In genomic region chr17:19002805-19003542, GRCh38 we compare ENCODE assay signal across 9 cellular contexts. TPM values are rescaled to one million over a fixed set of nuclear protein-coding genes. Genes with fewer than 3 reads are reported as not detected.
A peak's percentile ranks its signal among the peaks of the same experiment; 100 is the strongest.
DNase-seq lines count a peak whose midpoint lies in the region; ATAC-seq, FAIRE-seq and TF ChIP-seq lines count a peak whose summit lies in the region.
"Had no signal": no experiment of that assay in that cellular context is flagged by ENCODE, and none has a peak within 500 bp of the region (broad histone marks: within the 10 kb centered on the region; RNA-seq: fewer than 3 reads in every experiment).

No MANE protein-coding gene starts in this region.

- H3K36me3 ChIP-seq in HCT116 (ENCODE audit: control insufficient read depth in 1 of 2, insufficient read depth in 2 of 2, low read length in 2 of 2) (peaks cover 9 to 44% of the 10 kb centered on the region in 2 experiments; a peak in 3 of 4 replicates), astrocyte (ENCODE audit: insufficient read depth, low read length) (peaks cover 3% of the 10 kb centered on the region), lower lobe of right lung (no peaks in the 10 kb centered on the region)
- H3K36me3 ChIP-seq: left ventricle myocardium inferior had no signal

- WGBS in A549 (ENCODE audit: missing lambda C conversion rate), result 86% methylated on average over 11 of the region's 11 CpGs

- POLR2A ChIA-PET in A549 (lab: Yijun Ruan, JAX) (no interaction called here), HCT116 (lab: Charles Lee) (no interaction called here)

- H3K36me3 Mint-ChIP-seq in astrocyte (ENCODE audit: low read depth, unreplicated experiment) (peaks cover 5% of the 10 kb centered on the region), glutamatergic neuron (ENCODE audit: unreplicated experiment) (no peaks in the 10 kb centered on the region)

- H3K27ac ChIP-seq in A549 (peak overlapping the region; percentile 90 to 98; a peak in 4 of 6 replicates), HCT116 (ENCODE audit: low read depth, low read length) (peak overlapping the region; percentile 78), astrocyte (ENCODE audit: low read depth, low read length) (peak overlapping the region; percentile 69), lower lobe of right lung (no peak overlapping the region)
- H3K27ac ChIP-seq: left ventricle myocardium inferior had no signal

- H3K27me3 Mint-ChIP-seq in astrocyte (ENCODE audit: low read depth, unreplicated experiment) (peaks cover 1% of the 10 kb centered on the region), glutamatergic neuron (ENCODE audit: unreplicated experiment) (peaks cover 2% of the 10 kb centered on the region)

- H3K4me1 ChIP-seq in A549 (peaks cover 38% of the 10 kb centered on the region), HCT116 (ENCODE audit: control insufficient read depth in 1 of 2, insufficient read depth in 2 of 2, low read length in 2 of 2) (peaks cover 13 to 32% of the 10 kb centered on the region in 2 experiments; a peak in 3 of 4 replicates), astrocyte (ENCODE audit: insufficient read depth, low read length) (peaks cover 44% of the 10 kb centered on the region), lower lobe of right lung (peaks cover 27% of the 10 kb centered on the region)

- TF ChIP-seq RAD21 in A549 (conservative IDR thresholded peaks at IDR 0.05 in 1 of 2, IDR thresholded peaks at IDR 0.05 in 1 of 2) (no peak), HCT116 (IDR thresholded peaks at IDR 0.05; ENCODE audit: low read depth) (no peak)

- FAIRE-seq in A549 (lab: Jason Lieb, UNC) (no peak), astrocyte (lab: Jason Lieb, UNC) (no peak), urothelium cell line (lab: Jason Lieb, UNC) (no peak)

- H2AFZ ChIP-seq in HCT116 (ENCODE audit: low read depth, low read length, poor library complexity, severe bottlenecking), result no peak overlapping the region
- no peak overlapping the region for H2AFZ ChIP-seq in astrocyte (ENCODE audit: low read depth, low read length)

- CTCF ChIA-PET in A549 (lab: Yijun Ruan, JAX), result interaction anchor here (0.9 to 3.9 kb wide), 3 partner anchors 9 to 42 kb away, joined by 4 to 38 read pairs (median 7); no protein-coding TSS in a partner anchor
- CTCF ChIA-PET in HCT116 (lab: Charles Lee), result no interaction called here

- intact Hi-C loops in HCT116 (cut with micrococcal nuclease), result no loop called here
- intact Hi-C loops in lower lobe of right lung (cut with DNase I), result no loop called here

- no peak for TF ChIP-seq EP300 in A549 (IDR thresholded peaks at IDR 0.05)

- peak overlapping the region; percentile 69 for H3K4me3 ChIP-seq in A549
- H3K4me3 ChIP-seq in HCT116 (replicated peaks in 1 of 2; ENCODE audit: low read depth in 1 of 2, low read length in 2 of 2), result peak overlapping the region; percentile 83 to 84; a peak in 3 of 4 replicates
- H3K4me3 ChIP-seq in astrocyte (ENCODE audit: insufficient read depth, low read depth, low read length), result peak overlapping the region; percentile 67
- H3K4me3 ChIP-seq in lower lobe of right lung, result no peak overlapping the region

- no peak for TF ChIP-seq CTCF in A549 (IDR thresholded peaks at IDR 0.05)
- TF ChIP-seq CTCF in HCT116 (IDR thresholded peaks at IDR 0.05 in 2 of 3, conservative IDR thresholded peaks at IDR 0.05 in 1 of 3; ENCODE audit: borderline replicate concordance in 1 of 3, insufficient read depth in 1 of 3, low read depth in 2 of 3, low read length in 2 of 3), result no peak
- TF ChIP-seq CTCF in astrocyte (IDR thresholded peaks at IDR 0.05; ENCODE audit: insufficient read depth, low read depth, low read length), result no peak
- no peak for TF ChIP-seq CTCF in lower lobe of right lung (IDR thresholded peaks at IDR 0.05)
- no peak for TF ChIP-seq CTCF in glutamatergic neuron (IDR thresholded peaks at IDR 0.05; ENCODE audit: partially characterized antibody, unreplicated experiment)

- H3K9me3 ChIP-seq in A549 (peaks cover 8% of the 10 kb centered on the region; the same call in 2 of the 3 replicates), HCT116 (ENCODE audit: control insufficient read depth in 1 of 2, insufficient read depth in 1 of 2, low read depth in 1 of 2, low read length in 2 of 2) (no peaks in the 10 kb centered on the region), astrocyte (ENCODE audit: insufficient read depth, low read depth, low read length) (no peaks in the 10 kb centered on the region), lower lobe of right lung (no peaks in the 10 kb centered on the region)

- no peak for DNase-seq in A549 (ENCODE audit: low read depth in 1 of 2, low spot score in 1 of 2)
- DNase-seq in HCT116 (ENCODE audit: low read depth, low spot score), result no peak
- DNase-seq in astrocyte (ENCODE audit: low read depth), result peak; percentile 68
- peak; percentile 37 for DNase-seq in kidney tubule cell (ENCODE audit: low spot score)
- no peak for DNase-seq in lower lobe of right lung
- no peak for DNase-seq in urothelium cell line (ENCODE audit: low spot score)
- DNase-seq in LoVo (ENCODE audit: low spot score), result no peak
- no peak for DNase-seq in glutamatergic neuron
- DNase-seq: left ventricle myocardium inferior had no signal

- H3K4me3 Mint-ChIP-seq in astrocyte (ENCODE audit: unreplicated experiment) (peak overlapping the region; percentile 73), glutamatergic neuron (ENCODE audit: unreplicated experiment) (no peak overlapping the region)

- H3K9me3 Mint-ChIP-seq in astrocyte (ENCODE audit: unreplicated experiment) (peaks cover 3% of the 10 kb centered on the region), glutamatergic neuron (ENCODE audit: unreplicated experiment) (no peaks in the 10 kb centered on the region)

- H4K20me1 ChIP-seq in HCT116 (ENCODE audit: insufficient read depth), result no peaks in the 10 kb centered on the region; the same call in 1 of the 2 replicates
- peaks cover 56% of the 10 kb centered on the region for H4K20me1 ChIP-seq in astrocyte (ENCODE audit: insufficient read depth, low read length)

- no peak for TF ChIP-seq POLR2A in A549 (IDR thresholded peaks at IDR 0.05; ENCODE audit: low read length)
- no peak for TF ChIP-seq POLR2A in HCT116 (IDR thresholded peaks at IDR 0.05; ENCODE audit: borderline replicate concordance, extremely low read depth, insufficient read depth, insufficient read length)

- H3K27me3 ChIP-seq in HCT116 (ENCODE audit: insufficient read depth, low read length) (no peaks in the 10 kb centered on the region), astrocyte (ENCODE audit: insufficient read depth, low read length) (no peaks in the 10 kb centered on the region), lower lobe of right lung (ENCODE audit: low read depth) (no peaks in the 10 kb centered on the region)

- RAD21 ChIA-PET in HCT116 (lab: Charles Lee; ENCODE audit: low non-redundant PET in 1 of 2, low total read pairs in 2 of 2, uncharacterized antibody in 2 of 2, unreplicated experiment in 2 of 2), result no interaction called here

- H3K9me2 ChIP-seq in HCT116 (ENCODE audit: insufficient read depth), result no peaks in the 10 kb centered on the region

- H3K4me2 ChIP-seq in A549 (peak overlapping the region; percentile 93), HCT116 (ENCODE audit: low read length) (peak overlapping the region; percentile 100), astrocyte (ENCODE audit: low read length) (peak overlapping the region; percentile 92)

- no TSS peak for BruUV-seq in HCT116 (replicated peaks; lab: Mats Ljungman, UMichigan)

- peak overlapping the region; percentile 85; the same call in 1 of the 2 replicates for H3K9ac ChIP-seq in HCT116 (ENCODE audit: low read length)
- H3K9ac ChIP-seq in astrocyte (ENCODE audit: low read length), result peak overlapping the region; percentile 90

- H3K79me2 ChIP-seq in HCT116 (ENCODE audit: insufficient read depth, low read length), result peaks cover 61% of the 10 kb centered on the region
- H3K79me2 ChIP-seq in astrocyte (ENCODE audit: insufficient read depth, low read length), result peaks cover 61% of the 10 kb centered on the region

- H3K4me1 Mint-ChIP-seq in astrocyte (ENCODE audit: low read depth, unreplicated experiment) (peaks cover 8% of the 10 kb centered on the region), glutamatergic neuron (ENCODE audit: low read depth, unreplicated experiment) (no peaks in the 10 kb centered on the region)

- ATAC-seq in A549 (peak in 1 of 2 experiments; percentile 2; a peak in 1 of 6 replicates), HCT116 (no peak), lower lobe of right lung (no peak)

- H3K27ac Mint-ChIP-seq in astrocyte (ENCODE audit: unreplicated experiment) (no peak overlapping the region), glutamatergic neuron (ENCODE audit: unreplicated experiment) (no peak overlapping the region)

TF ChIP-seq in HCT116, 20 proteins besides CTCF, POLR2A, EP300 and RAD21 (continues in another document):
- TF ChIP-seq EZH2 (IDR thresholded peaks at IDR 0.05), result no peak
- TF ChIP-seq CBX3 (IDR thresholded peaks at IDR 0.05; ENCODE audit: low read depth), result no peak

RNA-seq across cellular contexts. Expression of gene FAM83G, which starts 1.6 kb away (rescaled TPM):
- polyA plus RNA-seq in A549 (2011; rRNA removed) (11.0 and 12.8 TPM in 2 replicates), A549 (2017; fragmentation: RNase III; extraction: RNeasy Plus Mini Kit Qiagen cat#74134 plus additional on column Dnase treatment) (19.8 to 22.0 TPM (median 20.5 TPM) in 3 replicates)
- polyA plus RNA-seq in A549 (2012; cell fraction: cytosol; rRNA removed), result 11.1 and 15.8 TPM in 2 replicates
- 38.5 and 42.5 TPM in 2 replicates for polyA plus RNA-seq in A549 (2012; cell fraction: nucleus; rRNA removed)
- 18.1 and 22.7 TPM in 2 replicates for polyA minus RNA-seq in A549 (2011; rRNA and poly(A)+ RNA removed)
- total RNA-seq in HCT116 (2021; ENCODE audit: unreplicated experiment) (33.9 TPM), astrocyte (10.6 and 12.9 TPM in 2 replicates), lower lobe of right lung (5.8 TPM), glutamatergic neuron (ENCODE audit: unreplicated experiment) (2.0 TPM)
- 25.6 and 25.9 TPM in 2 replicates for polyA plus RNA-seq in HCT116 (2012)

RNA-seq across cellular contexts. Expression of gene GRAP, which starts 43.8 kb away (rescaled TPM):
- polyA plus RNA-seq in A549 (2011; rRNA removed), result 0.19 and 0.25 TPM in 2 replicates
- polyA plus RNA-seq in A549 (2012; cell fraction: cytosol; rRNA removed), result 0.15 and 0.19 TPM in 2 replicates
- 0.43 and 0.60 TPM in 2 replicates for polyA plus RNA-seq in A549 (2012; cell fraction: nucleus; rRNA removed)
- polyA plus RNA-seq in A549 (2017; fragmentation: RNase III; extraction: RNeasy Plus Mini Kit Qiagen cat#74134 plus additional on column Dnase treatment), result 0.17 to 0.31 TPM (median 0.19 TPM) in 3 replicates
- polyA minus RNA-seq in A549 (2011; rRNA and poly(A)+ RNA removed), result 0.08 and 0.24 TPM in 2 replicates
- 0.27 TPM for total RNA-seq in HCT116 (2021; ENCODE audit: unreplicated experiment)
- 0.02 and 0.10 TPM in 2 replicates for polyA plus RNA-seq in HCT116 (2012)
- total RNA-seq in astrocyte, result 0.30 and 0.38 TPM in 2 replicates
- 8.5 TPM for total RNA-seq in lower lobe of right lung
- total RNA-seq in glutamatergic neuron (ENCODE audit: unreplicated experiment), result 0.64 TPM

RNA-seq across cellular contexts. Expression of gene SLC5A10, which starts 51.0 kb away (rescaled TPM):
- polyA plus RNA-seq in A549 (2011; rRNA removed) (0.26 and 0.28 TPM in 2 replicates), A549 (2017; fragmentation: RNase III; extraction: RNeasy Plus Mini Kit Qiagen cat#74134 plus additional on column Dnase treatment) (0.07 to 0.22 TPM (median 0.15 TPM) in 3 replicates)
- polyA plus RNA-seq in A549 (2012; cell fraction: cytosol; rRNA removed), result 0.07 and 0.19 TPM in 2 replicates
- 0.23 and 0.32 TPM in 2 replicates for polyA plus RNA-seq in A549 (2012; cell fraction: nucleus; rRNA removed)
- polyA minus RNA-seq in A549 (2011; rRNA and poly(A)+ RNA removed), result 0.15 and 0.54 TPM in 2 replicates
- total RNA-seq in HCT116 (2021; ENCODE audit: unreplicated experiment) (not detected), astrocyte (0.14 TPM in 1 of 2 replicates, not detected in the other), lower lobe of right lung (not detected), glutamatergic neuron (ENCODE audit: unreplicated experiment) (not detected)
- polyA plus RNA-seq in HCT116 (2012), result 0.09 TPM in 1 of 2 replicates, not detected in the other
- total RNA-seq: left ventricle myocardium inferior had no signal

Comparison
In these comparisons a context has a peak if more than half of its experiments do, and no peak if none do; other contexts are left out.
1. DNase-seq: peak in astrocyte (single experiment) and kidney tubule cell (single experiment); none in A549 (0 of 2), HCT116 (single experiment), lower lobe of right lung (single experiment), urothelium cell line (single experiment), LoVo (single experiment) and glutamatergic neuron (single experiment).
2. Peak in every context shown above with its lines, with median percentiles within 50 percentile points of each other: H3K4me2 ChIP-seq.